Comparison of ENCODE assay signal across 1 cellular context in genomic region chr17:81941484-81942166, GRCh38.
TF ChIP-seq lines count a peak whose summit lies in the region.

No MANE protein-coding gene starts in this region.

TF ChIP-seq in K562, 482 proteins besides CTCF, POLR2A, EP300 and RAD21:
- TF ChIP-seq RBM22 (IDR thresholded peaks at IDR 0.05; ENCODE audit: low read depth, low read length, poor library complexity, severe bottlenecking) (no peak), GABPA (tag; conservative IDR thresholded peaks at IDR 0.05; ENCODE audit: low read depth) (no peak), SETDB1 (IDR thresholded peaks at IDR 0.05; ENCODE audit: low read length) (no peak), PHB (CRISPR knock-in tag; IDR thresholded peaks at IDR 0.05) (no peak), ESRRB (CRISPR knock-in tag; IDR thresholded peaks at IDR 0.05; ENCODE audit: borderline replicate concordance) (no peak), CTCFL (IDR thresholded peaks at IDR 0.05; ENCODE audit: borderline replicate concordance, insufficient read depth, low read depth, low read length, poor library complexity, severe bottlenecking) (peak; percentile 61), CREM (IDR thresholded peaks at IDR 0.05; ENCODE audit: low read depth) (0 out of 2 replicates have a peak, but pooled peaks have one; percentile 4), THRA (IDR thresholded peaks at IDR 0.05) (no peak), RERE (CRISPR knock-in tag; IDR thresholded peaks at IDR 0.05; ENCODE audit: borderline replicate concordance) (no peak), JUNB (CRISPR knock-in tag; conservative IDR thresholded peaks at IDR 0.05) (no peak), KDM2B (CRISPR knock-in tag; IDR thresholded peaks at IDR 0.05) (no peak), KDM1A (IDR thresholded peaks at IDR 0.05) (peak in 1 of 2 experiments; percentile 73; a peak in 2 of 4 replicates), PKNOX1 (IDR thresholded peaks at IDR 0.05) (0 out of 2 replicates have a peak, but pooled peaks have one; percentile 15), RBFOX2 (IDR thresholded peaks at IDR 0.05; ENCODE audit: low read depth, low read length) (0 out of 2 replicates have a peak, but pooled peaks have one; percentile 14), ZNF12 (CRISPR knock-in tag; IDR thresholded peaks at IDR 0.05) (no peak), FOXK2 (conservative IDR thresholded peaks at IDR 0.05 in 1 of 2, IDR thresholded peaks at IDR 0.05 in 1 of 2; ENCODE audit: low read depth in 2 of 2) (no peak), TFAP4 (CRISPR knock-in tag; IDR thresholded peaks at IDR 0.05; ENCODE audit: borderline replicate concordance) (0 out of 2 replicates have a peak, but pooled peaks have one; percentile 20), MAX (CRISPR knock-in tag; IDR thresholded peaks at IDR 0.05) (peak; percentile 24; the same call in 1 of the 2 replicates), ZNF668 (CRISPR knock-in tag; IDR thresholded peaks at IDR 0.05) (no peak), CBFA2T3 (IDR thresholded peaks at IDR 0.05) (0 out of 2 replicates have a peak, but pooled peaks have one; percentile 13), MEF2A (IDR thresholded peaks at IDR 0.05; ENCODE audit: control insufficient read depth, low read depth, low read length) (peak; percentile 80; the same call in 1 of the 2 replicates), HNRNPL (IDR thresholded peaks at IDR 0.05; ENCODE audit: low read depth, low read length) (peak; percentile 70; the same call in 1 of the 2 replicates)
